25 cellular contexts compared by ENCODE assay signal in genomic region chr6:34085453-34086170, GRCh38.
DNase-seq lines count a peak whose midpoint lies in the region; ATAC-seq and TF ChIP-seq lines count a peak whose summit lies in the region.
"Had no signal": no experiment of that assay in that cellular context is flagged by ENCODE, and none has a peak within 500 bp of the region (broad histone marks: within the 10 kb centered on the region; RNA-seq: fewer than 3 reads in every experiment).

No MANE protein-coding gene starts in this region.

- no peak overlapping the region for H3K27ac ChIP-seq in IMR-90 (ENCODE audit: insufficient read depth, low read length)
- no peak overlapping the region for H3K27ac ChIP-seq in neuronal stem cell (replicated peaks; ENCODE audit: low read length)
- H3K27ac ChIP-seq: BLaER1 had no signal

- TF ChIP-seq CTCF in natural killer cell (IDR thresholded peaks at IDR 0.05) (no peak), IMR-90 (conservative IDR thresholded peaks at IDR 0.05; ENCODE audit: low read depth, low read length) (no peak), glutamatergic neuron (IDR thresholded peaks at IDR 0.05; ENCODE audit: partially characterized antibody, unreplicated experiment) (no peak), mesothelial cell of epicardium (IDR thresholded peaks at IDR 0.05; ENCODE audit: unreplicated experiment) (no peak)

- no peak for DNase-seq in natural killer cell
- no peak for DNase-seq in natural killer cell treated with Interleukin-12 subunit alpha and Interleukin-12 subunit beta and Interleukin-15 and Interleukin-18, amount 100 ng/mL, for 72 hours (ENCODE audit: low spot score)
- no peak for DNase-seq in IMR-90
- no peak for DNase-seq in glutamatergic neuron
- DNase-seq in neuronal stem cell (ENCODE audit: low spot score): no peak
- no peak for DNase-seq in Kasumi-1 (lab: John Stamatoyannopoulos, UW)
- no peak for DNase-seq in mesothelial cell of epicardium (ENCODE audit: low spot score in 2 of 2, unreplicated experiment in 2 of 2)
- DNase-seq: 8988T; ACHN; BE2C; CD4-positive, alpha-beta memory T cell; CD4-positive, CD25-positive, alpha-beta regulatory T cell; CD8-positive, alpha-beta memory T cell; COR-L47; DMS 273 treated with DMSO at 0.1 percent for 48 hours; DMS153; DMS53; DMS79; DND-41; EL; GDM1 had no signal

- H2BK12ac ChIP-seq in neuronal stem cell (ENCODE audit: low read length): peak overlapping the region; percentile 11

- H3K27me3 Mint-ChIP-seq in natural killer cell (ENCODE audit: low read depth in 2 of 2) (peaks cover 0 to 3% of the 10 kb centered on the region in 2 donors), glutamatergic neuron (ENCODE audit: unreplicated experiment) (peaks cover 9% of the 10 kb centered on the region), mesothelial cell of epicardium (ENCODE audit: low read depth) (no peaks in the 10 kb centered on the region)
- H3K27me3 Mint-ChIP-seq in natural killer cell treated with Interleukin-12 subunit alpha and Interleukin-12 subunit beta and Interleukin-15 and Interleukin-18, amount 100 ng/mL, for 72 hours: peaks cover 0 to 4% of the 10 kb centered on the region in 2 donors

- H2AK5ac ChIP-seq in IMR-90 (ENCODE audit: low read depth, low read length): no peak overlapping the region
- peak overlapping the region; percentile 44 for H2AK5ac ChIP-seq in neuronal stem cell (ENCODE audit: low read depth, low read length)

- H3K18ac ChIP-seq in IMR-90 (ENCODE audit: low read depth, low read length) (no peak overlapping the region), neuronal stem cell (ENCODE audit: low read length) (peak overlapping the region; percentile 32)

- H3K4ac ChIP-seq in IMR-90 (ENCODE audit: low read depth, low read length) (no peak overlapping the region), neuronal stem cell (ENCODE audit: low read length) (no peak overlapping the region)

- H4K20me1 ChIP-seq in IMR-90 (ENCODE audit: insufficient read depth, low read length): no peaks in the 10 kb centered on the region

- H3K36me3 Mint-ChIP-seq in natural killer cell (no peaks in the 10 kb centered on the region), glutamatergic neuron (ENCODE audit: unreplicated experiment) (no peaks in the 10 kb centered on the region), mesothelial cell of epicardium (no peaks in the 10 kb centered on the region)
- H3K36me3 Mint-ChIP-seq in natural killer cell treated with Interleukin-12 subunit alpha and Interleukin-12 subunit beta and Interleukin-15 and Interleukin-18, amount 100 ng/mL, for 72 hours: no peaks in the 10 kb centered on the region
- H3K36me3 Mint-ChIP-seq: CD14-positive monocyte; CD4-positive, alpha-beta memory T cell; CD4-positive, CD25-positive, alpha-beta regulatory T cell had no signal

- H3K4me3 Mint-ChIP-seq in natural killer cell: peak overlapping the region; percentile 21
- H3K4me3 Mint-ChIP-seq in natural killer cell treated with Interleukin-12 subunit alpha and Interleukin-12 subunit beta and Interleukin-15 and Interleukin-18, amount 100 ng/mL, for 72 hours: no peak overlapping the region
- H3K4me3 Mint-ChIP-seq in glutamatergic neuron (ENCODE audit: unreplicated experiment): peak overlapping the region; percentile 32
- H3K4me3 Mint-ChIP-seq in mesothelial cell of epicardium: no peak overlapping the region
- H3K4me3 Mint-ChIP-seq: CD14-positive monocyte; CD4-positive, alpha-beta memory T cell; CD4-positive, CD25-positive, alpha-beta regulatory T cell; CD8-positive, alpha-beta memory T cell had no signal

- no peak overlapping the region for H4K5ac ChIP-seq in IMR-90 (ENCODE audit: low read depth, low read length)

- no peak overlapping the region for H3K4me3 ChIP-seq in IMR-90 (ENCODE audit: insufficient read depth, low read depth, low read length)
- H3K4me3 ChIP-seq in neuronal stem cell (ENCODE audit: low read length in 2 of 2): peak overlapping the region in 1 of 2 donors; percentile 57
- H3K4me3 ChIP-seq: BLaER1, GM12878 had no signal

- no peaks in the 10 kb centered on the region for H3K9me1 ChIP-seq in IMR-90 (ENCODE audit: insufficient read depth, low read length)

- H2AK9ac ChIP-seq in IMR-90 (replicated peaks; ENCODE audit: low read depth, low read length, poor library complexity): peak overlapping the region; percentile 65

- POLR2A ChIA-PET in IMR-90 (lab: Charles Lee; ENCODE audit: unreplicated experiment): no interaction called here

- H2BK20ac ChIP-seq in IMR-90 (ENCODE audit: low read depth, low read length): no peak overlapping the region

- H3K9me3 ChIP-seq in IMR-90 (ENCODE audit: control insufficient read depth, insufficient read depth, low read length) (no peaks in the 10 kb centered on the region), neuronal stem cell (replicated peaks in 1 of 2; ENCODE audit: control insufficient read depth in 2 of 2, insufficient read depth in 1 of 2, low read depth in 1 of 2, low read length in 2 of 2) (peaks cover 0 to 2% of the 10 kb centered on the region in 2 donors)
- H3K9me3 ChIP-seq: BE2C, BLaER1 had no signal

- H3K4me2 ChIP-seq in IMR-90 (ENCODE audit: low read depth, low read length): no peak overlapping the region
- no peak overlapping the region for H3K4me2 ChIP-seq in neuronal stem cell (ENCODE audit: insufficient read depth, low read length, poor library complexity, severe bottlenecking)
- H3K4me2 ChIP-seq: BLaER1 had no signal

- no peaks in the 10 kb centered on the region for H3K9me3 Mint-ChIP-seq in natural killer cell
- no peaks in the 10 kb centered on the region for H3K9me3 Mint-ChIP-seq in natural killer cell treated with Interleukin-12 subunit alpha and Interleukin-12 subunit beta and Interleukin-15 and Interleukin-18, amount 100 ng/mL, for 72 hours
- H3K9me3 Mint-ChIP-seq in glutamatergic neuron (ENCODE audit: unreplicated experiment): peaks cover 15% of the 10 kb centered on the region
- H3K9me3 Mint-ChIP-seq in mesothelial cell of epicardium: no peaks in the 10 kb centered on the region
- H3K9me3 Mint-ChIP-seq: CD14-positive monocyte; CD4-positive, CD25-positive, alpha-beta regulatory T cell; CD8-positive, alpha-beta memory T cell had no signal

- intact Hi-C loops in natural killer cell (cut with micrococcal nuclease) (no loop called here), IMR-90 (cut with micrococcal nuclease) (no loop called here)

- BruUV-seq in IMR-90 (replicated peaks; lab: Mats Ljungman, UMichigan): no TSS peak

- H3K4me1 Mint-ChIP-seq in natural killer cell: no peaks in the 10 kb centered on the region
- H3K4me1 Mint-ChIP-seq in natural killer cell treated with Interleukin-12 subunit alpha and Interleukin-12 subunit beta and Interleukin-15 and Interleukin-18, amount 100 ng/mL, for 72 hours (ENCODE audit: low read depth in 2 of 2): peaks cover 0 to 5% of the 10 kb centered on the region in 2 donors
- H3K4me1 Mint-ChIP-seq in glutamatergic neuron (ENCODE audit: low read depth, unreplicated experiment): peaks cover 33% of the 10 kb centered on the region
- no peaks in the 10 kb centered on the region for H3K4me1 Mint-ChIP-seq in mesothelial cell of epicardium
- H3K4me1 Mint-ChIP-seq: CD14-positive monocyte; CD4-positive, alpha-beta memory T cell; CD4-positive, CD25-positive, alpha-beta regulatory T cell; CD8-positive, alpha-beta memory T cell had no signal

- no peaks in the 10 kb centered on the region for H3K36me3 ChIP-seq in IMR-90 (ENCODE audit: control insufficient read depth, insufficient read depth, low read length)
- no peaks in the 10 kb centered on the region for H3K36me3 ChIP-seq in neuronal stem cell (replicated peaks in 1 of 2; ENCODE audit: control insufficient read depth in 2 of 2, insufficient read depth in 2 of 2, low read length in 2 of 2)
- H3K36me3 ChIP-seq: BE2C, BLaER1 had no signal

- no peak for TF ChIP-seq RAD21 in IMR-90 (IDR thresholded peaks at IDR 0.05; ENCODE audit: low read length)

- CTCF ChIA-PET in IMR-90 (lab: Yijun Ruan, JAX): interaction anchor here (0.5 kb wide), 1 partner anchor 558 kb away, joined by 3 read pairs; no protein-coding TSS in a partner anchor

- H3K14ac ChIP-seq in IMR-90 (replicated peaks; ENCODE audit: low read depth, low read length): no peak overlapping the region
- no peak overlapping the region for H3K14ac ChIP-seq in neuronal stem cell (ENCODE audit: low read length)

- 51% methylated on average over 7 of the region's 14 CpGs; no CpG with 5 or more reads in 1 of the 2 experiments for WGBS in IMR-90 (ENCODE audit: extremely low coverage in 2 of 2, insufficient read length in 1 of 2), 2 experiments
- no CpG with 5 or more reads among the region's 14 CpGs for WGBS in neuronal stem cell (ENCODE audit: extremely low coverage in 2 of 2, insufficient read length in 2 of 2, insufficient replicate concordance in 1 of 2), 2 donors

- dilution Hi-C loops in IMR-90 (cut with HindIII; ENCODE audit: low sequenced_read_pairs, unreplicated experiment): no loop called here

- no peak for TF ChIP-seq POLR2A in IMR-90 (IDR thresholded peaks at IDR 0.05; ENCODE audit: low read depth, low read length)

- H2BK15ac ChIP-seq in IMR-90 (ENCODE audit: low read depth, low read length) (no peak overlapping the region), neuronal stem cell (ENCODE audit: low read length) (no peak overlapping the region)

- H3K9ac ChIP-seq in IMR-90 (ENCODE audit: low read depth, low read length) (no peak overlapping the region), neuronal stem cell (ENCODE audit: low read depth, low read length, poor library complexity) (no peak overlapping the region)
- H3K9ac ChIP-seq: BLaER1 had no signal

- no peak overlapping the region for H3K56ac ChIP-seq in IMR-90 (ENCODE audit: extremely low read depth, insufficient read depth, low read length)

- H4K8ac ChIP-seq in IMR-90 (ENCODE audit: low read depth in 2 of 2, low read length in 2 of 2) (no peak overlapping the region), neuronal stem cell (ENCODE audit: low read depth, low read length) (no peak overlapping the region)

- H2BK5ac ChIP-seq in IMR-90 (ENCODE audit: low read depth, low read length, poor library complexity, severe bottlenecking) (no peak overlapping the region), neuronal stem cell (ENCODE audit: low read length) (no peak overlapping the region)

- in situ Hi-C loops in IMR-90 (cut with MboI; ENCODE audit: low sequenced_read_pairs): no loop called here

- peaks cover 41% of the 10 kb centered on the region for H3K27me3 ChIP-seq in IMR-90 (ENCODE audit: control insufficient read depth, insufficient read depth, low read length)
- H3K27me3 ChIP-seq in neuronal stem cell (ENCODE audit: control insufficient read depth in 3 of 3, insufficient read depth in 3 of 3, low read depth in 1 of 3, low read length in 3 of 3): peaks cover 0 to 7% (median 0%) of the 10 kb centered on the region in 3 experiments
- H3K27me3 ChIP-seq: BE2C, BLaER1 had no signal

- no peak overlapping the region for H3K27ac Mint-ChIP-seq in natural killer cell
- H3K27ac Mint-ChIP-seq in natural killer cell treated with Interleukin-12 subunit alpha and Interleukin-12 subunit beta and Interleukin-15 and Interleukin-18, amount 100 ng/mL, for 72 hours: no peak overlapping the region
- no peak overlapping the region for H3K27ac Mint-ChIP-seq in glutamatergic neuron (ENCODE audit: unreplicated experiment)
- no peak overlapping the region for H3K27ac Mint-ChIP-seq in mesothelial cell of epicardium
- H3K27ac Mint-ChIP-seq: CD14-positive monocyte; CD4-positive, CD25-positive, alpha-beta regulatory T cell; CD8-positive, alpha-beta memory T cell had no signal

- no peaks in the 10 kb centered on the region for H3K4me1 ChIP-seq in IMR-90 (ENCODE audit: control insufficient read depth, insufficient read depth, low read length)
- peaks cover 0 to 13% of the 10 kb centered on the region in 2 donors for H3K4me1 ChIP-seq in neuronal stem cell (ENCODE audit: control insufficient read depth in 2 of 2, insufficient read depth in 1 of 2, low read depth in 1 of 2, low read length in 2 of 2)
- H3K4me1 ChIP-seq: BE2C had no signal

- ATAC-seq in natural killer cell (no peak), IMR-90 (ENCODE audit: low read depth) (no peak), GM21529 (IDR thresholded peaks at IDR 0.05; ENCODE audit: unreplicated experiment) (no peak)
- no peak for ATAC-seq in natural killer cell treated with Interleukin-12 subunit alpha and Interleukin-12 subunit beta and Interleukin-15 and Interleukin-18, amount 100 ng/mL, for 72 hours
- ATAC-seq: GM12878 had no signal

- H3K23ac ChIP-seq in IMR-90 (ENCODE audit: low read depth, low read length) (no peak overlapping the region), neuronal stem cell (ENCODE audit: low read depth, low read length, poor library complexity) (peak overlapping the region; percentile 59)

- H2AFZ ChIP-seq in IMR-90 (replicated peaks; ENCODE audit: low read length, poor library complexity): no peak overlapping the region
- no peak overlapping the region for H2AFZ ChIP-seq in neuronal stem cell (ENCODE audit: low read length)

- H2BK120ac ChIP-seq in IMR-90 (ENCODE audit: low read depth, low read length): no peak overlapping the region
- no peak overlapping the region for H2BK120ac ChIP-seq in neuronal stem cell (ENCODE audit: low read depth, low read length)

- no peak overlapping the region for H4K91ac ChIP-seq in IMR-90 (ENCODE audit: insufficient read depth, low read depth, low read length)
- H4K91ac ChIP-seq in neuronal stem cell (ENCODE audit: low read depth, low read length, poor library complexity): no peak overlapping the region

- H3K79me1 ChIP-seq in IMR-90 (ENCODE audit: low read depth in 1 of 2, low read length in 2 of 2) (no peaks in the 10 kb centered on the region), neuronal stem cell (ENCODE audit: low read depth, low read length) (no peaks in the 10 kb centered on the region)

Comparison
In these comparisons a context has a peak if more than half of its experiments do, and no peak if none do; other contexts are left out.
1. H3K4me3 Mint-ChIP-seq: peak in natural killer cell (single experiment) and glutamatergic neuron (single experiment); none in natural killer cell treated with Interleukin-12 subunit alpha and Interleukin-12 subunit beta and Interleukin-15 and Interleukin-18, amount 100 ng/mL, for 72 hours (single experiment) and mesothelial cell of epicardium (single experiment).